In the genomic region with DNA sequence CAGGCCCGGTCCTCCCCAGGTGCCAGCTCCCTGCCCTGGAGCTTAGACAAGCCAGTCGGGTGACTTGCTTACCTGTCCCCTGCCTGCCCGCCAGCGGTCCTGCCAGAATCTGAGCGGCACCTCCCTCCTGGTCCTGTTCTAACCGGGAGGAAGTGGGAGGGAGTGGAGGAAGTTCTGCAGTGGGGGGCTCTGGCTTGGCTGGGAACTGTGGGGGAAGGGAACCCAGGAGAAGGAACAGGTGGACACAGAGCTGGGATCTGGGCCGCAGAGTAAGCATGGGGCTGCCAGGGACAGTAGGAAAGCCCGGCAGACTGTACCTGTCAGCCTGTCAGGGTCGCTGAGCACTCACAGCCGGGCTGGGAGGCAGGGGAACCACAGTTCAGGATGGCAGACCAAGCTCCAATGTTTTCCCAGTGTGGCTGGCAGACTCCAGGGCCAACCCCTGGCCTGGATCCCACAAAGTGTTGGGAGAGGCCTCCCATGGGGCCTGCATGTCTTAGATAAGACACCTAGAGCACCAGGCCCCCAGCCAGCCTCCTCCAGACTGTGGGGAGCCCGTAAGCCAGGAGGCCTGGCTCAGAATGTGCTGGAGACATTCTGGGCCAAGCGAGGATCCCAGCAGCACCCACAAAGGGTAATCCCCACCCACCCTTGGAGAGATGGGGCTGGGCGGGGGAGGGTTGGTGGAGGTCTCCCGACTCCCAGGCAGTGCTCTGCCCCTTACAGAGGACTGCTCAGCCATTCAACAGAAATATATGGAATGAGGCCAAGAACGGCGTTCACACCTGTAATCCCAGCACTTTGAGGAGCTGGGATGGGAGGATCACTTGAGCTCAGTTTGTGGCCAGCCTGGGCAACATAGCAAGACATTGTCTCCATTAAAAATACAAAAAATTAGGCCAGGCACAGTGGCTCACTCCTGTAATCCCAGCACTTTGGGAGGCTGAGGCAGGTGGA, we compare ENCODE assay signal across 8 cellular contexts. TPM values are rescaled to one million over a fixed set of nuclear protein-coding genes. Genes with fewer than 3 reads are reported as not detected.
DNase-seq lines count a peak whose midpoint lies in the region; ATAC-seq and TF ChIP-seq lines count a peak whose summit lies in the region.

No MANE protein-coding gene starts in this region.

- H3K27ac ChIP-seq in H9 (ENCODE audit: insufficient read length, low read depth, low read length) (no peak overlapping the region), adrenal gland (peak overlapping the region; percentile 51 to 94 (median 77)), right cardiac atrium (ENCODE audit: low read length) (peak overlapping the region; percentile 91)

- no peaks in the 10 kb centered on the region for H3K36me3 ChIP-seq in adrenal gland (replicated peaks in 1 of 2)

- H3K56ac ChIP-seq in H9 (ENCODE audit: insufficient read length, low read depth, low read length): no peak overlapping the region

- H2BK5ac ChIP-seq in H9 (ENCODE audit: insufficient read length, low read length): no peak overlapping the region

- no peak overlapping the region for H2BK15ac ChIP-seq in H9 (ENCODE audit: low read depth, low read length)

- H3K27me3 ChIP-seq in H9 (ENCODE audit: insufficient read depth, low read length) (no peaks in the 10 kb centered on the region), adrenal gland (no peaks in the 10 kb centered on the region), right cardiac atrium (ENCODE audit: control insufficient read depth, insufficient read depth) (no peaks in the 10 kb centered on the region)

- H2AFZ ChIP-seq in H9 (ENCODE audit: low read length): no peak overlapping the region

- H3K27me3 Mint-ChIP-seq in H9 (ENCODE audit: low read depth): no peaks in the 10 kb centered on the region; the same call in 1 of the 2 replicates

- H3K4ac ChIP-seq in H9 (ENCODE audit: low read depth, low read length): no peak overlapping the region

- no peak overlapping the region for H2BK120ac ChIP-seq in H9 (ENCODE audit: low read depth, low read length, poor library complexity, severe bottlenecking)

- no peak overlapping the region for H4K91ac ChIP-seq in H9 (ENCODE audit: insufficient read length, low read depth, low read length)

- H3K79me2 ChIP-seq in H9 (ENCODE audit: insufficient read depth, low read length): no peaks in the 10 kb centered on the region; the same call in 1 of the 2 replicates

- no peak overlapping the region for H3K18ac ChIP-seq in H9 (ENCODE audit: insufficient read length, low read depth, low read length)

- intact Hi-C loops in adrenal gland (cut with DNase I) (no loop called here), right cardiac atrium (cut with DNase I) (no loop called here)

- peak in 1 of 2 donors; percentile 27 for TF ChIP-seq POLR2A in adrenal gland (IDR thresholded peaks at IDR 0.05)

- no peak overlapping the region for H4K5ac ChIP-seq in H9 (ENCODE audit: insufficient read length, low read depth, low read length)

- peaks cover 7% of the 10 kb centered on the region for H3K79me1 ChIP-seq in H9 (ENCODE audit: insufficient read depth, low read depth, low read length, poor library complexity, severe bottlenecking)

- no peak for DNase-seq in H9
- DNase-seq in adrenal gland: peak; percentile 52 to 87 (median 82)
- peak; percentile 77 to 91 (median 90) for DNase-seq in right cardiac atrium
- DNase-seq in stimulated activated effector memory CD8-positive, alpha-beta T cell treated with anti-CD3 and anti-CD28 coated beads, Interleukin-12 subunit alpha, Interleukin-12 subunit beta, amount 100 ng/mL, for 72 hours (ENCODE audit: low spot score in 2 of 2): no peak
- no peak for DNase-seq in GM13977 (ENCODE audit: low spot score)
- DNase-seq in SW480 (ENCODE audit: low spot score): no peak

- H3K4me3 Mint-ChIP-seq in H9: peak overlapping the region; percentile 8 to 10; a peak in 2 of 5 replicates
- H3K4me3 Mint-ChIP-seq in stimulated activated effector memory CD8-positive, alpha-beta T cell treated with anti-CD3 and anti-CD28 coated beads, Interleukin-12 subunit alpha, Interleukin-12 subunit beta, amount 100 ng/mL, for 72 hours: peak overlapping the region; percentile 77

- H3K4me1 ChIP-seq in H9 (ENCODE audit: insufficient read depth, low read length) (peaks cover 7% of the 10 kb centered on the region; the same call in 1 of the 2 replicates), adrenal gland (replicated peaks in 1 of 2) (peaks cover 59 to 71% of the 10 kb centered on the region in 2 donors), right cardiac atrium (ENCODE audit: control insufficient read depth, insufficient read depth, low read length) (peaks cover 36% of the 10 kb centered on the region)

- TF ChIP-seq CTCF in H9 (conservative IDR thresholded peaks at IDR 0.05) (no peak), adrenal gland (IDR thresholded peaks at IDR 0.05) (no peak), GM13977 (IDR thresholded peaks at IDR 0.05; ENCODE audit: extremely low read depth, insufficient read depth, missing control alignments) (no peak)

- peaks cover 13% of the 10 kb centered on the region for H3K23me2 ChIP-seq in H9 (ENCODE audit: insufficient read length, low read depth, low read length, poor library complexity, severe bottlenecking)

- no peak overlapping the region for H2AK5ac ChIP-seq in H9 (ENCODE audit: insufficient read length, low read length)

- H3K4me2 ChIP-seq in H9 (ENCODE audit: insufficient read depth, insufficient read length, low read length): no peak overlapping the region

- H4K20me1 ChIP-seq in H9 (ENCODE audit: control insufficient read depth, insufficient read depth, insufficient read length): no peaks in the 10 kb centered on the region

- peak; percentile 41 to 50 for ATAC-seq in right cardiac atrium
- no peak for ATAC-seq in stimulated activated effector memory CD8-positive, alpha-beta T cell treated with anti-CD3 and anti-CD28 coated beads, Interleukin-12 subunit alpha, Interleukin-12 subunit beta, amount 100 ng/mL, for 72 hours
- no peak for ATAC-seq in HG02623 (IDR thresholded peaks at IDR 0.05; ENCODE audit: unreplicated experiment)
- no peak for ATAC-seq in GM21390 (IDR thresholded peaks at IDR 0.05; ENCODE audit: unreplicated experiment)

- no peaks in the 10 kb centered on the region; a peak in 1 of 5 replicates for H3K9me3 Mint-ChIP-seq in H9
- H3K9me3 Mint-ChIP-seq in stimulated activated effector memory CD8-positive, alpha-beta T cell treated with anti-CD3 and anti-CD28 coated beads, Interleukin-12 subunit alpha, Interleukin-12 subunit beta, amount 100 ng/mL, for 72 hours: no peaks in the 10 kb centered on the region

- no CpG with 5 or more reads among the region's 16 CpGs for WGBS in H9 (ENCODE audit: extremely low coverage, insufficient read length, low lambda C conversion rate)
- 30 to 42% (median 35%) methylated on average over 8 to 16 of the region's 16 CpGs for WGBS in adrenal gland, 4 donors
- WGBS in right cardiac atrium: 24% methylated on average over 16 of the region's 16 CpGs

- no peak overlapping the region for H3K23ac ChIP-seq in H9 (ENCODE audit: insufficient read length, low read depth, low read length)

- H3K4me3 ChIP-seq in adrenal gland (peak overlapping the region in 1 of 4 donors; percentile 16), right cardiac atrium (ENCODE audit: low read length) (peak overlapping the region; percentile 36)

- no peak overlapping the region for H3T11ph ChIP-seq in H9 (ENCODE audit: low read length)

- no peaks in the 10 kb centered on the region for H3K36me3 Mint-ChIP-seq in H9 (ENCODE audit: insufficient read depth in 1 of 3, low read depth in 3 of 3)
- peaks cover 5% of the 10 kb centered on the region for H3K36me3 Mint-ChIP-seq in stimulated activated effector memory CD8-positive, alpha-beta T cell treated with anti-CD3 and anti-CD28 coated beads, Interleukin-12 subunit alpha, Interleukin-12 subunit beta, amount 100 ng/mL, for 72 hours

- no peak overlapping the region for H3K14ac ChIP-seq in H9 (ENCODE audit: insufficient read depth, low read length)

- peaks cover 33 to 54% of the 10 kb centered on the region in 2 experiments for H3K4me1 Mint-ChIP-seq in H9
- H3K4me1 Mint-ChIP-seq in stimulated activated effector memory CD8-positive, alpha-beta T cell treated with anti-CD3 and anti-CD28 coated beads, Interleukin-12 subunit alpha, Interleukin-12 subunit beta, amount 100 ng/mL, for 72 hours: peaks cover 37% of the 10 kb centered on the region

- H4K8ac ChIP-seq in H9 (replicated peaks; ENCODE audit: insufficient read length, low read depth, low read length): no peak overlapping the region

- H3K27ac Mint-ChIP-seq in H9: peak overlapping the region in 1 of 3 experiments; percentile 52; a peak in 1 of 7 replicates
- peak overlapping the region; percentile 80 for H3K27ac Mint-ChIP-seq in stimulated activated effector memory CD8-positive, alpha-beta T cell treated with anti-CD3 and anti-CD28 coated beads, Interleukin-12 subunit alpha, Interleukin-12 subunit beta, amount 100 ng/mL, for 72 hours

- H3K9me3 ChIP-seq in H9 (ENCODE audit: control insufficient read depth, low read depth, low read length): no peaks in the 10 kb centered on the region
- H3K9me3 ChIP-seq in adrenal gland (replicated peaks in 1 of 3): no peaks in the 10 kb centered on the region
- H3K9me3 ChIP-seq in right cardiac atrium (ENCODE audit: control insufficient read depth, low read length): no peaks in the 10 kb centered on the region

- no peak overlapping the region for H3K9ac ChIP-seq in H9 (ENCODE audit: extremely low read depth, insufficient read length, low read length)

- no peak overlapping the region for H2BK12ac ChIP-seq in H9 (ENCODE audit: insufficient read length, low read depth, low read length)

- no peak overlapping the region for H2BK20ac ChIP-seq in H9 (ENCODE audit: low read depth, low read length, poor library complexity, severe bottlenecking)

- in situ Hi-C loops in GM13977 (cut with MboI; ENCODE audit: low pct_unique_long_range_greater_than_20kb, low sequenced_read_pairs, unreplicated experiment): no loop called here

RNA-seq across cellular contexts. Expression of gene CYB5R3, which starts 2.3 kb away (rescaled TPM):
- total RNA-seq in H9 (2021) (97.4 and 99.7 TPM in 2 replicates), adrenal gland (100 to 1,000 TPM; 187 to 578 (median 365) TPM), right cardiac atrium (100 to 1,000 TPM; 343 to 487 (median 377) TPM)
- polyA plus RNA-seq in adrenal gland (100 to 1,000 TPM; 101 to 313 (median 201) TPM), right cardiac atrium (322 TPM)

RNA-seq across cellular contexts. Expression of gene ATP5MGL, which starts 6.4 kb away (rescaled TPM):
- total RNA-seq in H9 (2021): 0.48 and 0.68 TPM in 2 replicates
- under 1 TPM in 4 of 8 donors, not detected in 4; 0.31 to 0.86 (median 0.57) TPM for total RNA-seq in adrenal gland
- not detected for polyA plus RNA-seq in adrenal gland
- 1 to 10 TPM in 1 of 4 donors, under 1 TPM in 2, not detected in 1; 0.40 to 1.1 (median 0.47) TPM for total RNA-seq in right cardiac atrium
- polyA plus RNA-seq in right cardiac atrium: 0.16 TPM

RNA-seq across cellular contexts. Expression of gene POLDIP3, which starts 32.2 kb away (rescaled TPM):
- 90.8 and 91.6 TPM in 2 replicates for total RNA-seq in H9 (2021)
- total RNA-seq in adrenal gland: 10 to 100 TPM; 32.1 to 80.2 (median 54.5) TPM
- 10 to 100 TPM; 18.7 to 66.1 (median 24.1) TPM for polyA plus RNA-seq in adrenal gland
- 10 to 100 TPM; 33.2 to 44.7 (median 38.7) TPM for total RNA-seq in right cardiac atrium
- 20.8 TPM for polyA plus RNA-seq in right cardiac atrium

Comparison
In these comparisons a context has a peak if more than half of its experiments do, and no peak if none do; other contexts are left out.
1. DNase-seq: peak in adrenal gland (7 of 7) and right cardiac atrium (3 of 3); none in H9 (single experiment), stimulated activated effector memory CD8-positive, alpha-beta T cell treated with anti-CD3 and anti-CD28 coated beads, Interleukin-12 subunit alpha, Interleukin-12 subunit beta, amount 100 ng/mL, for 72 hours (0 of 2), GM13977 (single experiment) and SW480 (single experiment).
2. ATAC-seq: peak in right cardiac atrium (2 of 2); none in stimulated activated effector memory CD8-positive, alpha-beta T cell treated with anti-CD3 and anti-CD28 coated beads, Interleukin-12 subunit alpha, Interleukin-12 subunit beta, amount 100 ng/mL, for 72 hours (single experiment), HG02623 (single experiment) and GM21390 (single experiment).